ENCODE assay signal across 12 cellular contexts in genomic region chr3:58085616-58086015, GRCh38.
DNase-seq lines count a peak whose midpoint lies in the region; ATAC-seq and TF ChIP-seq lines count a peak whose summit lies in the region.
"Had no signal": no experiment of that assay in that cellular context is flagged by ENCODE, and none has a peak within 500 bp of the region (broad histone marks: within the 10 kb centered on the region; RNA-seq: fewer than 3 reads in every experiment).

No MANE protein-coding gene starts in this region.

- 69 to 87% (median 79%) methylated on average over 6 of the region's 6 CpGs for WGBS in adrenal gland, 4 donors

- H3K4me1 Mint-ChIP-seq in T-helper 17 cell: peaks cover 15% of the 10 kb centered on the region
- peaks cover 56% of the 10 kb centered on the region for H3K4me1 Mint-ChIP-seq in stimulated activated naive CD8-positive, alpha-beta T cell treated with anti-CD3 and anti-CD28 coated beads, Interleukin-15, amount 100 ng/mL, for 72 hours

- no peak for TF ChIP-seq CTCF in adrenal gland (IDR thresholded peaks at IDR 0.05)
- TF ChIP-seq CTCF in WERI-Rb-1 (IDR thresholded peaks at IDR 0.05; ENCODE audit: low read depth, low read length): no peak

- TF ChIP-seq POLR2A in adrenal gland (IDR thresholded peaks at IDR 0.05): no peak

- intact Hi-C loops in adrenal gland (cut with DNase I): no loop called here

- no peaks in the 10 kb centered on the region for H3K36me3 ChIP-seq in adrenal gland (replicated peaks in 1 of 2)
- H3K36me3 ChIP-seq in WERI-Rb-1: no peaks in the 10 kb centered on the region

- H3K27me3 ChIP-seq in adrenal gland (no peaks in the 10 kb centered on the region), WERI-Rb-1 (ENCODE audit: insufficient read depth, low read depth, severe bottlenecking) (no peaks in the 10 kb centered on the region)

- no peaks in the 10 kb centered on the region for H3K36me3 Mint-ChIP-seq in T-helper 17 cell (ENCODE audit: low read depth)

- no peak overlapping the region for H3K4me3 Mint-ChIP-seq in T-helper 17 cell
- H3K4me3 Mint-ChIP-seq in stimulated activated naive CD8-positive, alpha-beta T cell treated with anti-CD3 and anti-CD28 coated beads, Interleukin-15, amount 100 ng/mL, for 72 hours: peak overlapping the region; percentile 8 to 57
- H3K4me3 Mint-ChIP-seq: activated naive CD4-positive, alpha-beta T cell treated with anti-CD3 and anti-CD28 coated beads, Interleukin-2, amount 10 ng/mL, durations not matched to agents 7 days and 5 days; WTC11 had no signal

- peak; percentile 40 for ATAC-seq in HG02870 (IDR thresholded peaks at IDR 0.05; ENCODE audit: unreplicated experiment)
- no peak for ATAC-seq in T-helper 17 cell
- peak; percentile 74 for ATAC-seq in stimulated activated naive CD8-positive, alpha-beta T cell treated with anti-CD3 and anti-CD28 coated beads, Interleukin-15, amount 100 ng/mL, for 72 hours
- ATAC-seq: WTC11 had no signal

- H3K9me3 ChIP-seq in T-helper 17 cell (ENCODE audit: control insufficient read depth, low read length, poor library complexity, severe bottlenecking): no peaks in the 10 kb centered on the region
- H3K9me3 ChIP-seq in adrenal gland (replicated peaks in 1 of 3): no peaks in the 10 kb centered on the region
- no peaks in the 10 kb centered on the region for H3K9me3 ChIP-seq in WERI-Rb-1 (ENCODE audit: severe bottlenecking)

- no peak overlapping the region for H3K4me3 ChIP-seq in adrenal gland
- H3K4me3 ChIP-seq in WERI-Rb-1 (ENCODE audit: low read depth, low read length): no peak overlapping the region

- H3K27ac ChIP-seq in adrenal gland (no peak overlapping the region), WERI-Rb-1 (no peak overlapping the region)
- H3K27ac ChIP-seq: 22Rv1 had no signal

- peak overlapping the region; percentile 73 for H3K27ac Mint-ChIP-seq in T-helper 17 cell
- peak overlapping the region in 1 of 2 donors; percentile 67 for H3K27ac Mint-ChIP-seq in stimulated activated naive CD8-positive, alpha-beta T cell treated with anti-CD3 and anti-CD28 coated beads, Interleukin-15, amount 100 ng/mL, for 72 hours
- H3K27ac Mint-ChIP-seq: activated naive CD4-positive, alpha-beta T cell treated with anti-CD3 and anti-CD28 coated beads, Interleukin-2, amount 10 ng/mL, durations not matched to agents 7 days and 5 days; WTC11 had no signal

- no peaks in the 10 kb centered on the region for H3K9me3 Mint-ChIP-seq in stimulated activated naive CD8-positive, alpha-beta T cell treated with anti-CD3 and anti-CD28 coated beads, Interleukin-15, amount 100 ng/mL, for 72 hours
- H3K9me3 Mint-ChIP-seq: activated naive CD4-positive, alpha-beta T cell treated with anti-CD3 and anti-CD28 coated beads, Interleukin-2, amount 10 ng/mL, durations not matched to agents 7 days and 5 days; WTC11 had no signal

- H3K4me1 ChIP-seq in adrenal gland (replicated peaks in 1 of 2): peaks cover 0 to 10% of the 10 kb centered on the region in 2 donors

- no peaks in the 10 kb centered on the region for H3K27me3 Mint-ChIP-seq in T-helper 17 cell
- no peaks in the 10 kb centered on the region for H3K27me3 Mint-ChIP-seq in stimulated activated naive CD8-positive, alpha-beta T cell treated with anti-CD3 and anti-CD28 coated beads, Interleukin-15, amount 100 ng/mL, for 72 hours
- H3K27me3 Mint-ChIP-seq: activated naive CD4-positive, alpha-beta T cell treated with anti-CD3 and anti-CD28 coated beads, Interleukin-2, amount 10 ng/mL, durations not matched to agents 7 days and 5 days had no signal

- DNase-seq in NK-92 treated with Interleukin-12 subunit alpha and Interleukin-12 subunit beta, amount 100 ng/mL, for 24 hours (lab: John Stamatoyannopoulos, UW): peak; percentile 1
- no peak for DNase-seq in NK-92 (lab: John Stamatoyannopoulos, UW; ENCODE audit: unreplicated experiment)
- no peak for DNase-seq in T-helper 17 cell
- no peak for DNase-seq in stimulated activated naive CD8-positive, alpha-beta T cell treated with anti-CD3 and anti-CD28 coated beads, Interleukin-15, amount 100 ng/mL, for 72 hours
- no peak for DNase-seq in adrenal gland
- DNase-seq in AG08396 (ENCODE audit: low spot score): no peak
- DNase-seq in WERI-Rb-1: no peak
- DNase-seq: activated naive CD4-positive, alpha-beta T cell treated with anti-CD3 and anti-CD28 coated beads, Interleukin-2, amount 10 ng/mL, durations not matched to agents 7 days and 5 days; NCI-H2081 had no signal
